Comparison of ENCODE assay signal across 8 cellular contexts in the genomic region with DNA sequence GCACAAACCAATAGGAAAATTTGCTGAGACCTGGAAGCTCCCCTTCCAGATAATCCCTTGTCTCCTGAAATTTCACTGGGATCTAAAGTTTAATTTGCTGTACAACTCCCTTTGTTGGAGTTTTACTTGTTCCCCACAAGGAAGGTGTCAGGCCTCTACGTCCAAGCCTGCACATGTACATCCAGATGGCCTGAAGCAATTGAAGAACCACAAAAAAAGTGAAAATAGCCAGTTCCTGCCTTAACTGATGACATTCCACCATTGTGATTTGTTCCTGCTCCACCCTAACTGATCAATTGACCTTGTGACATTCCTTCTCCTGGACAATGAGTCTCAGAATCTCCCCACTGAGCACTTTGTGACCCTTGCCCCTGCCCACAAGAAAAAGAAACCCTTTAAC.
"Had no signal": no experiment of that assay in that cellular context is flagged by ENCODE, and none has a peak within 500 bp of the region (broad histone marks: within the 10 kb centered on the region; RNA-seq: fewer than 3 reads in every experiment).

No MANE protein-coding gene starts in this region.

- H3K36me3 Mint-ChIP-seq: IgD-negative memory B cell had no signal

- H3K4me1 Mint-ChIP-seq: IgD-negative memory B cell had no signal

- H3K27ac Mint-ChIP-seq: HFFc6, IgD-negative memory B cell had no signal

- H3K4me3 Mint-ChIP-seq: H9, HFFc6, IgD-negative memory B cell had no signal

- H3K27ac ChIP-seq: GM23248, HL-60 had no signal

- DNase-seq: GM23248, H9, HCEC 1CT, HFFc6, KBM-7 had no signal

- H3K27me3 Mint-ChIP-seq: IgD-negative memory B cell had no signal

- H3K4me3 ChIP-seq: GM23248 had no signal

- H2AFZ ChIP-seq: GM23248 had no signal

- H3K9ac ChIP-seq: GM23248 had no signal

- ATAC-seq: HepG2 had no signal
